In genomic region chr11:62842891-62843290, GRCh38 we compare ENCODE assay signal across 1 cellular context.
TF ChIP-seq lines count a peak whose summit lies in the region.

No MANE protein-coding gene starts in this region.

TF ChIP-seq in HepG2, 621 proteins besides CTCF, POLR2A, EP300 and RAD21:
- TF ChIP-seq ZBTB38 (CRISPR knock-in tag; IDR thresholded peaks at IDR 0.05): peak; percentile 13; the same call in 1 of the 2 replicates
- TF ChIP-seq ZNF460 (CRISPR knock-in tag; IDR thresholded peaks at IDR 0.05; ENCODE audit: borderline replicate concordance): peak; percentile 60; the same call in 1 of the 2 replicates
- 0 out of 2 replicates have a peak, but pooled peaks have one; percentile 9 for TF ChIP-seq ZNF556 (CRISPR knock-in tag; IDR thresholded peaks at IDR 0.05; ENCODE audit: borderline replicate concordance)
TF ChIP-seq in HepG2: peak in this region for 3; not testable (repeated sequence) for 618.
